ENCODE assay signal across 20 cellular contexts in genomic region chr6:39695447-39695846, GRCh38.
DNase-seq lines count a peak whose midpoint lies in the region; ATAC-seq and FAIRE-seq lines count a peak whose summit lies in the region.
"Had no signal": no experiment of that assay in that cellular context is flagged by ENCODE, and none has a peak within 500 bp of the region (broad histone marks: within the 10 kb centered on the region; RNA-seq: fewer than 3 reads in every experiment).

No MANE protein-coding gene starts in this region.

- FAIRE-seq in GM19239 (lab: Jason Lieb, UNC), result peak; percentile 72
- FAIRE-seq: GM12891, H1, HepG2 had no signal

- H3K27me3 Mint-ChIP-seq in stimulated activated memory B cell treated with anti-CD40 and anti-IgM and Interleukin-4, amounts not matched to agents 10 μg/mL and 1 μg/mL and 100 μg/mL, for 72 hours, result no peaks in the 10 kb centered on the region
- H3K27me3 Mint-ChIP-seq: IgD-negative memory B cell had no signal

- DNase-seq in GM19239 (ENCODE audit: insufficient read length, low spot score), result no peak
- no peak for DNase-seq in NCI-H2029 treated with DMSO at 0.1 percent for 48 hours (lab: John Stamatoyannopoulos, UW)
- DNase-seq in NCI-H510A treated with DMSO at 0.1 percent for 48 hours (lab: John Stamatoyannopoulos, UW), result no peak
- no peak for DNase-seq in NCI-H2171 treated with DMSO at 0.1 percent for 48 hours (lab: John Stamatoyannopoulos, UW)
- DNase-seq in NCI-H524 (lab: John Stamatoyannopoulos, UW), result no peak
- DNase-seq: Calu3; CD8-positive, alpha-beta T cell; DMS79 treated with DMSO at 0.1 percent for 48 hours; GF-D8; H9; Karpas-422; KBM-7 had no signal

- no peaks in the 10 kb centered on the region for H3K36me3 Mint-ChIP-seq in stimulated activated memory B cell treated with anti-CD40 and anti-IgM and Interleukin-4, amounts not matched to agents 10 μg/mL and 1 μg/mL and 100 μg/mL, for 72 hours
- H3K36me3 Mint-ChIP-seq: CD8-positive, alpha-beta T cell; IgD-negative memory B cell had no signal

- ATAC-seq in GM18520 (IDR thresholded peaks at IDR 0.05; ENCODE audit: unreplicated experiment) (peak; percentile 39), HG02759 (IDR thresholded peaks at IDR 0.05; ENCODE audit: unreplicated experiment) (peak; percentile 59)
- peak; percentile 70 for ATAC-seq in stimulated activated memory B cell treated with anti-CD40 and anti-IgM and Interleukin-4, amounts not matched to agents 10 μg/mL and 1 μg/mL and 100 μg/mL, for 72 hours
- ATAC-seq: CD8-positive, alpha-beta T cell; HepG2 had no signal

- no peak overlapping the region for H3K27ac Mint-ChIP-seq in stimulated activated memory B cell treated with anti-CD40 and anti-IgM and Interleukin-4, amounts not matched to agents 10 μg/mL and 1 μg/mL and 100 μg/mL, for 72 hours
- H3K27ac Mint-ChIP-seq: B cell; CD8-positive, alpha-beta T cell; H9; IgD-negative memory B cell had no signal

- H3K4me1 Mint-ChIP-seq in stimulated activated memory B cell treated with anti-CD40 and anti-IgM and Interleukin-4, amounts not matched to agents 10 μg/mL and 1 μg/mL and 100 μg/mL, for 72 hours, result peaks cover 19% of the 10 kb centered on the region
- H3K4me1 Mint-ChIP-seq: B cell, IgD-negative memory B cell had no signal

- H3K9me3 Mint-ChIP-seq in stimulated activated memory B cell treated with anti-CD40 and anti-IgM and Interleukin-4, amounts not matched to agents 10 μg/mL and 1 μg/mL and 100 μg/mL, for 72 hours, result no peaks in the 10 kb centered on the region
- H3K9me3 Mint-ChIP-seq: CD8-positive, alpha-beta T cell; H9 had no signal

- H3K4me3 Mint-ChIP-seq in stimulated activated memory B cell treated with anti-CD40 and anti-IgM and Interleukin-4, amounts not matched to agents 10 μg/mL and 1 μg/mL and 100 μg/mL, for 72 hours, result no peak overlapping the region
- H3K4me3 Mint-ChIP-seq: B cell; CD8-positive, alpha-beta T cell; H9; IgD-negative memory B cell had no signal
